1 cellular context compared by ENCODE assay signal in genomic region chr15:80989518-80990478, GRCh38.
TF ChIP-seq lines count a peak whose summit lies in the region.

Gene MESD, minus strand, starts transcription at chr15:80989819. Its CDS starts 28 bp downstream, at chr15:80989791.

TF ChIP-seq in K562, 482 proteins besides CTCF, POLR2A, EP300 and RAD21 (continued from another document and continues in another):
- TF ChIP-seq GTF2F1 (IDR thresholded peaks at IDR 0.05; ENCODE audit: low read depth, low read length), result peak; percentile 38; the same call in 1 of the 2 replicates
- no peak for TF ChIP-seq ZNF75A (CRISPR knock-in tag; IDR thresholded peaks at IDR 0.05)
- TF ChIP-seq ZNF639 (CRISPR knock-in tag; conservative IDR thresholded peaks at IDR 0.05 in 1 of 2, IDR thresholded peaks at IDR 0.05 in 1 of 2), result no peak
- no peak for TF ChIP-seq E2F4 (CRISPR knock-in tag; IDR thresholded peaks at IDR 0.05; ENCODE audit: low read depth)
- no peak for TF ChIP-seq ZNF274 (IDR thresholded peaks at IDR 0.05; ENCODE audit: borderline replicate concordance, low read depth, low read length)
- no peak for TF ChIP-seq ZFP30 (CRISPR knock-in tag; IDR thresholded peaks at IDR 0.05; ENCODE audit: borderline replicate concordance)
- no peak for TF ChIP-seq MTF1 (CRISPR knock-in tag; IDR thresholded peaks at IDR 0.05; ENCODE audit: borderline replicate concordance)
- TF ChIP-seq ZNF134 (CRISPR knock-in tag; conservative IDR thresholded peaks at IDR 0.05), result no peak
- no peak for TF ChIP-seq ZNF280A (IDR thresholded peaks at IDR 0.05; ENCODE audit: low read depth, partially characterized antibody)
- TF ChIP-seq BRF2 (IDR thresholded peaks at IDR 0.05; ENCODE audit: borderline replicate concordance, insufficient read depth, insufficient read length), result no peak
- no peak for TF ChIP-seq ZNF3 (CRISPR knock-in tag; IDR thresholded peaks at IDR 0.05)
- no peak for TF ChIP-seq SMAD1 (IDR thresholded peaks at IDR 0.05; ENCODE audit: low read depth, low read length, partially characterized antibody)
- TF ChIP-seq PATZ1 (CRISPR knock-in tag; IDR thresholded peaks at IDR 0.05; ENCODE audit: borderline replicate concordance), result no peak
- no peak for TF ChIP-seq ZNF431 (CRISPR knock-in tag; IDR thresholded peaks at IDR 0.05)
- no peak for TF ChIP-seq TCFL5 (CRISPR knock-in tag; conservative IDR thresholded peaks at IDR 0.05)
- peak; percentile 62 for TF ChIP-seq GABPA (tag; conservative IDR thresholded peaks at IDR 0.05; ENCODE audit: low read depth)
- TF ChIP-seq ZNF121 (CRISPR knock-in tag; conservative IDR thresholded peaks at IDR 0.05), result no peak
- TF ChIP-seq TCF3 (CRISPR knock-in tag; IDR thresholded peaks at IDR 0.05), result no peak
- peak in 1 of 2 experiments; percentile 26; a peak in 1 of 4 replicates for TF ChIP-seq SRF (CRISPR knock-in tag; IDR thresholded peaks at IDR 0.05)
- no peak for TF ChIP-seq BCLAF1 (IDR thresholded peaks at IDR 0.05; ENCODE audit: borderline replicate concordance in 1 of 2, control insufficient read depth in 1 of 2, low read depth in 2 of 2, low read length in 1 of 2)
- peak; percentile 48 for TF ChIP-seq NELFE (IDR thresholded peaks at IDR 0.05; ENCODE audit: insufficient read depth, insufficient read length)
- TF ChIP-seq ATF7 (IDR thresholded peaks at IDR 0.05), result 0 out of 2 replicates have a peak, but pooled peaks have one; percentile 47
- TF ChIP-seq ZNF785 (CRISPR knock-in tag; IDR thresholded peaks at IDR 0.05), result no peak
- TF ChIP-seq CUX1 (CRISPR knock-in tag; IDR thresholded peaks at IDR 0.05), result no peak
- TF ChIP-seq ZNF146 (CRISPR knock-in tag; IDR thresholded peaks at IDR 0.05; ENCODE audit: unreplicated experiment), result no peak
- TF ChIP-seq PKNOX1 (IDR thresholded peaks at IDR 0.05), result peak; percentile 80
- no peak; the same call in 1 of the 2 replicates for TF ChIP-seq FOXP1 (CRISPR knock-in tag; IDR thresholded peaks at IDR 0.05)
- no peak for TF ChIP-seq GTF2B (IDR thresholded peaks at IDR 0.05; ENCODE audit: extremely low read depth, insufficient read length)
- no peak for TF ChIP-seq CLOCK (CRISPR knock-in tag; IDR thresholded peaks at IDR 0.05; ENCODE audit: borderline replicate concordance)
- TF ChIP-seq ATF6 (CRISPR knock-in tag; IDR thresholded peaks at IDR 0.05), result no peak
- TF ChIP-seq ELF1 (tag; IDR thresholded peaks at IDR 0.05), result no peak
- TF ChIP-seq HOXB6 (CRISPR knock-in tag; IDR thresholded peaks at IDR 0.05; ENCODE audit: borderline replicate concordance), result no peak
- peak; percentile 97 for TF ChIP-seq RBFOX2 (IDR thresholded peaks at IDR 0.05; ENCODE audit: low read depth, low read length)
- no peak for TF ChIP-seq SMAD2 (IDR thresholded peaks at IDR 0.05; ENCODE audit: low read depth, low read length)
- no peak for TF ChIP-seq ZNF354B (CRISPR knock-in tag; IDR thresholded peaks at IDR 0.05)
